ENCODE assay signal across 1 cellular context in the genomic region with DNA sequence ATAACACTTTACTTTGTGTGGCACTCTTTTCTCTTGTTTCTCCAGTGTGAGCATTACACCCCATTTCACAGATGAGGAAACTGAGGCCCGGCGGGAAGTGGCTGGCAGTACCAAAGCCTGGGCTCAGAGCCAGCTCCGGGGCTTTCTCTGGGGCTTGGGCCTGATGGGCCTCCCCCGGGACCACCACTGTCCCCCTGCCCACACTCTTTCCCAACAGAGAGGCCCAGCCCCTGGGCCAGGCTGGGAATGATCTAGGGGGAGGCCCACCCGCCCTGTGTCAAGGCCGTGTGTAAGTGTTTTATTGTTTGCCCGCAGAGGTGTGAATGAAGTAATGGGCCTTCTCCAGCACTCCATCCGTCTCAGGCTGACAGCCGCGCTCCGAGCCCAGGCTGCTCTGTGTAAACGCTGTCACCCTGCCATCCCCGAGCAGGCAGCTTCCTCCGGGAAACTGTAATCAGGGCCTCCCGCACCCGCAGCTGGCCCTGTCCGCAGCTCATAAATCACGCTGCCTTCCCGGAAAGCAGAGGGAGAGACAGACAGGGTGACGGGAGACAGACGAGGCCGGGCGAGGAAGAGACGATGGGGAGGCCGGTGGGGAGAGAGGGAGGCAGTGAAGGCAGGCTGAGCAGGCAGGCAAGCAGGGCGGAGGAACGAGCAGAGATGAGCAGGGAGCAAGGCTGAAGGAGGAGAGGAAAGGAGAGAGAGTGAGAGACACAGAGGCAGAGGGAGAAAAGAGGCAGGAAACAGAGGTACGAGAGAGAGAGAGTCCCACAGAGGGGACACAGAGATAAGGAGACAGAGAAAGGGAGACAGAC.
A peak's percentile ranks its signal among the peaks of the same experiment; 100 is the strongest.
TF ChIP-seq lines count a peak whose summit lies in the region.

No MANE protein-coding gene starts in this region.

TF ChIP-seq in K562, 482 proteins besides CTCF, POLR2A, EP300 and RAD21 (continued from another document and continues in another):
- TF ChIP-seq, protein P1, sequence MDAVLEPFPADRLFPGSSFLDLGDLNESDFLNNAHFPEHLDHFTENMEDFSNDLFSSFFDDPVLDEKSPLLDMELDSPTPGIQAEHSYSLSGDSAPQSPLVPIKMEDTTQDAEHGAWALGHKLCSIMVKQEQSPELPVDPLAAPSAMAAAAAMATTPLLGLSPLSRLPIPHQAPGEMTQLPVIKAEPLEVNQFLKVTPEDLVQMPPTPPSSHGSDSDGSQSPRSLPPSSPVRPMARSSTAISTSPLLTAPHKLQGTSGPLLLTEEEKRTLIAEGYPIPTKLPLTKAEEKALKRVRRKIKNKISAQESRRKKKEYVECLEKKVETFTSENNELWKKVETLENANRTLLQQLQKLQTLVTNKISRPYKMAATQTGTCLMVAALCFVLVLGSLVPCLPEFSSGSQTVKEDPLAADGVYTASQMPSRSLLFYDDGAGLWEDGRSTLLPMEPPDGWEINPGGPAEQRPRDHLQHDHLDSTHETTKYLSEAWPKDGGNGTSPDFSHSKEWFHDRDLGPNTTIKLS (IDR thresholded peaks at IDR 0.05; ENCODE audit: borderline replicate concordance, low read depth): no peak
- TF ChIP-seq ZNF133 (CRISPR knock-in tag; IDR thresholded peaks at IDR 0.05): no peak
- no peak for TF ChIP-seq MBD2 (IDR thresholded peaks at IDR 0.05; ENCODE audit: borderline replicate concordance, low read depth)
- no peak for TF ChIP-seq NFYB (IDR thresholded peaks at IDR 0.05; ENCODE audit: extremely low read depth, insufficient read length)
- TF ChIP-seq BRD9 (IDR thresholded peaks at IDR 0.05; ENCODE audit: low read depth, partially characterized antibody): no peak
- TF ChIP-seq ATF1 (CRISPR knock-in tag; IDR thresholded peaks at IDR 0.05): no peak
- TF ChIP-seq ATF1 (tag; IDR thresholded peaks at IDR 0.05): 0 out of 2 replicates have a peak, but pooled peaks have one; percentile 16
- no peak for TF ChIP-seq PHB2 (IDR thresholded peaks at IDR 0.05; ENCODE audit: low read depth)
- TF ChIP-seq ETV5 (CRISPR knock-in tag; IDR thresholded peaks at IDR 0.05; ENCODE audit: low read depth): no peak
- no peak for TF ChIP-seq NR3C1 (CRISPR knock-in tag; IDR thresholded peaks at IDR 0.05)
- TF ChIP-seq, protein P2, sequence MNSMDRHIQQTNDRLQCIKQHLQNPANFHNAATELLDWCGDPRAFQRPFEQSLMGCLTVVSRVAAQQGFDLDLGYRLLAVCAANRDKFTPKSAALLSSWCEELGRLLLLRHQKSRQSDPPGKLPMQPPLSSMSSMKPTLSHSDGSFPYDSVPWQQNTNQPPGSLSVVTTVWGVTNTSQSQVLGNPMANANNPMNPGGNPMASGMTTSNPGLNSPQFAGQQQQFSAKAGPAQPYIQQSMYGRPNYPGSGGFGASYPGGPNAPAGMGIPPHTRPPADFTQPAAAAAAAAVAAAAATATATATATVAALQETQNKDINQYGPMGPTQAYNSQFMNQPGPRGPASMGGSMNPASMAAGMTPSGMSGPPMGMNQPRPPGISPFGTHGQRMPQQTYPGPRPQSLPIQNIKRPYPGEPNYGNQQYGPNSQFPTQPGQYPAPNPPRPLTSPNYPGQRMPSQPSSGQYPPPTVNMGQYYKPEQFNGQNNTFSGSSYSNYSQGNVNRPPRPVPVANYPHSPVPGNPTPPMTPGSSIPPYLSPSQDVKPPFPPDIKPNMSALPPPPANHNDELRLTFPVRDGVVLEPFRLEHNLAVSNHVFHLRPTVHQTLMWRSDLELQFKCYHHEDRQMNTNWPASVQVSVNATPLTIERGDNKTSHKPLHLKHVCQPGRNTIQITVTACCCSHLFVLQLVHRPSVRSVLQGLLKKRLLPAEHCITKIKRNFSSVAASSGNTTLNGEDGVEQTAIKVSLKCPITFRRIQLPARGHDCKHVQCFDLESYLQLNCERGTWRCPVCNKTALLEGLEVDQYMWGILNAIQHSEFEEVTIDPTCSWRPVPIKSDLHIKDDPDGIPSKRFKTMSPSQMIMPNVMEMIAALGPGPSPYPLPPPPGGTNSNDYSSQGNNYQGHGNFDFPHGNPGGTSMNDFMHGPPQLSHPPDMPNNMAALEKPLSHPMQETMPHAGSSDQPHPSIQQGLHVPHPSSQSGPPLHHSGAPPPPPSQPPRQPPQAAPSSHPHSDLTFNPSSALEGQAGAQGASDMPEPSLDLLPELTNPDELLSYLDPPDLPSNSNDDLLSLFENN (IDR thresholded peaks at IDR 0.05; ENCODE audit: low read depth in 2 of 2, low read length in 2 of 2): 0 out of 4 replicates have a peak, but pooled peaks of 1 of the 2 experiments have one; percentile 36
- no peak for TF ChIP-seq ZNF589 (CRISPR knock-in tag; IDR thresholded peaks at IDR 0.05; ENCODE audit: low read depth)
- no peak for TF ChIP-seq PYGO2 (tag; IDR thresholded peaks at IDR 0.05)
- TF ChIP-seq ILF3 (IDR thresholded peaks at IDR 0.05; ENCODE audit: borderline replicate concordance): no peak
- TF ChIP-seq, protein P3, sequence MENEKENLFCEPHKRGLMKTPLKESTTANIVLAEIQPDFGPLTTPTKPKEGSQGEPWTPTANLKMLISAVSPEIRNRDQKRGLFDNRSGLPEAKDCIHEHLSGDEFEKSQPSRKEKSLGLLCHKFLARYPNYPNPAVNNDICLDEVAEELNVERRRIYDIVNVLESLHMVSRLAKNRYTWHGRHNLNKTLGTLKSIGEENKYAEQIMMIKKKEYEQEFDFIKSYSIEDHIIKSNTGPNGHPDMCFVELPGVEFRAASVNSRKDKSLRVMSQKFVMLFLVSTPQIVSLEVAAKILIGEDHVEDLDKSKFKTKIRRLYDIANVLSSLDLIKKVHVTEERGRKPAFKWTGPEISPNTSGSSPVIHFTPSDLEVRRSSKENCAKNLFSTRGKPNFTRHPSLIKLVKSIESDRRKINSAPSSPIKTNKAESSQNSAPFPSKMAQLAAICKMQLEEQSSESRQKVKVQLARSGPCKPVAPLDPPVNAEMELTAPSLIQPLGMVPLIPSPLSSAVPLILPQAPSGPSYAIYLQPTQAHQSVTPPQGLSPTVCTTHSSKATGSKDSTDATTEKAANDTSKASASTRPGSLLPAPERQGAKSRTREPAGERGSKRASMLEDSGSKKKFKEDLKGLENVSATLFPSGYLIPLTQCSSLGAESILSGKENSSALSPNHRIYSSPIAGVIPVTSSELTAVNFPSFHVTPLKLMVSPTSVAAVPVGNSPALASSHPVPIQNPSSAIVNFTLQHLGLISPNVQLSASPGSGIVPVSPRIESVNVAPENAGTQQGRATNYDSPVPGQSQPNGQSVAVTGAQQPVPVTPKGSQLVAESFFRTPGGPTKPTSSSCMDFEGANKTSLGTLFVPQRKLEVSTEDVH (IDR thresholded peaks at IDR 0.05; ENCODE audit: low read depth, partially characterized antibody): no peak
- TF ChIP-seq DDX20 (tag; IDR thresholded peaks at IDR 0.05; ENCODE audit: low read depth): no peak
- TF ChIP-seq ELF2 (CRISPR knock-in tag; IDR thresholded peaks at IDR 0.05): no peak
- TF ChIP-seq GABPB2 (CRISPR knock-in tag; conservative IDR thresholded peaks at IDR 0.05): no peak
- no peak for TF ChIP-seq EP400 (IDR thresholded peaks at IDR 0.05)
- no peak for TF ChIP-seq EGR1 (conservative IDR thresholded peaks at IDR 0.05)
- TF ChIP-seq BHLHE40 (IDR thresholded peaks at IDR 0.05; ENCODE audit: low read length): peak; percentile 32; the same call in 1 of the 2 replicates
- TF ChIP-seq PHB (CRISPR knock-in tag; IDR thresholded peaks at IDR 0.05): no peak
- no peak for TF ChIP-seq SMAD3 (CRISPR knock-in tag; conservative IDR thresholded peaks at IDR 0.05)
- TF ChIP-seq, protein P4, sequence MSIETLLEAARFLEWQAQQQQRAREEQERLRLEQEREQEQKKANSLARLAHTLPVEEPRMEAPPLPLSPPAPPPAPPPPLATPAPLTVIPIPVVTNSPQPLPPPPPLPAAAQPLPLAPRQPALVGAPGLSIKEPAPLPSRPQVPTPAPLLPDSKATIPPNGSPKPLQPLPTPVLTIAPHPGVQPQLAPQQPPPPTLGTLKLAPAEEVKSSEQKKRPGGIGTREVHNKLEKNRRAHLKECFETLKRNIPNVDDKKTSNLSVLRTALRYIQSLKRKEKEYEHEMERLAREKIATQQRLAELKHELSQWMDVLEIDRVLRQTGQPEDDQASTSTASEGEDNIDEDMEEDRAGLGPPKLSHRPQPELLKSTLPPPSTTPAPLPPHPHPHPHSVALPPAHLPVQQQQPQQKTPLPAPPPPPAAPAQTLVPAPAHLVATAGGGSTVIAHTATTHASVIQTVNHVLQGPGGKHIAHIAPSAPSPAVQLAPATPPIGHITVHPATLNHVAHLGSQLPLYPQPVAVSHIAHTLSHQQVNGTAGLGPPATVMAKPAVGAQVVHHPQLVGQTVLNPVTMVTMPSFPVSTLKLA (conservative IDR thresholded peaks at IDR 0.05): no peak
- no peak for TF ChIP-seq ZNF778 (CRISPR knock-in tag; IDR thresholded peaks at IDR 0.05)
- TF ChIP-seq, protein P5, sequence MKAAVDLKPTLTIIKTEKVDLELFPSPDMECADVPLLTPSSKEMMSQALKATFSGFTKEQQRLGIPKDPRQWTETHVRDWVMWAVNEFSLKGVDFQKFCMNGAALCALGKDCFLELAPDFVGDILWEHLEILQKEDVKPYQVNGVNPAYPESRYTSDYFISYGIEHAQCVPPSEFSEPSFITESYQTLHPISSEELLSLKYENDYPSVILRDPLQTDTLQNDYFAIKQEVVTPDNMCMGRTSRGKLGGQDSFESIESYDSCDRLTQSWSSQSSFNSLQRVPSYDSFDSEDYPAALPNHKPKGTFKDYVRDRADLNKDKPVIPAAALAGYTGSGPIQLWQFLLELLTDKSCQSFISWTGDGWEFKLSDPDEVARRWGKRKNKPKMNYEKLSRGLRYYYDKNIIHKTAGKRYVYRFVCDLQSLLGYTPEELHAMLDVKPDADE (conservative IDR thresholded peaks at IDR 0.05; ENCODE audit: control insufficient read depth, low read depth, low read length): no peak
- TF ChIP-seq MED1 (CRISPR knock-in tag; IDR thresholded peaks at IDR 0.05; ENCODE audit: borderline replicate concordance): no peak
- TF ChIP-seq ZNF174 (CRISPR knock-in tag; IDR thresholded peaks at IDR 0.05): no peak
- TF ChIP-seq CTBP1 (IDR thresholded peaks at IDR 0.05; ENCODE audit: borderline replicate concordance): peak; percentile 91; the same call in 1 of the 2 replicates
- peak in 1 of 2 experiments; percentile 75; a peak in 2 of 4 replicates for TF ChIP-seq HDAC1 (IDR thresholded peaks at IDR 0.05)
- no peak for TF ChIP-seq FOXA3 (CRISPR knock-in tag; conservative IDR thresholded peaks at IDR 0.05 in 1 of 2, IDR thresholded peaks at IDR 0.05 in 1 of 2)
- TF ChIP-seq, protein P6, sequence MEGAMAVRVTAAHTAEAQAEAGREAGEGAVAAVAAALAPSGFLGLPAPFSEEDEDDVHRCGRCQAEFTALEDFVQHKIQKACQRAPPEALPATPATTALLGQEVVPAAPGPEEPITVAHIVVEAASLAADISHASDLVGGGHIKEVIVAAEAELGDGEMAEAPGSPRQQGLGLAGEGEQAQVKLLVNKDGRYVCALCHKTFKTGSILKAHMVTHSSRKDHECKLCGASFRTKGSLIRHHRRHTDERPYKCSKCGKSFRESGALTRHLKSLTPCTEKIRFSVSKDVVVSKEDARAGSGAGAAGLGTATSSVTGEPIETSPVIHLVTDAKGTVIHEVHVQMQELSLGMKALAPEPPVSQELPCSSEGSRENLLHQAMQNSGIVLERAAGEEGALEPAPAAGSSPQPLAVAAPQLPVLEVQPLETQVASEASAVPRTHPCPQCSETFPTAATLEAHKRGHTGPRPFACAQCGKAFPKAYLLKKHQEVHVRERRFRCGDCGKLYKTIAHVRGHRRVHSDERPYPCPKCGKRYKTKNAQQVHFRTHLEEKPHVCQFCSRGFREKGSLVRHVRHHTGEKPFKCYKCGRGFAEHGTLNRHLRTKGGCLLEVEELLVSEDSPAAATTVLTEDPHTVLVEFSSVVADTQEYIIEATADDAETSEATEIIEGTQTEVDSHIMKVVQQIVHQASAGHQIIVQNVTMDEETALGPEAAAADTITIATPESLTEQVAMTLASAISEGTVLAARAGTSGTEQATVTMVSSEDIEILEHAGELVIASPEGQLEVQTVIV (CRISPR knock-in tag; IDR thresholded peaks at IDR 0.05; ENCODE audit: borderline replicate concordance): no peak
- TF ChIP-seq MTF1 (CRISPR knock-in tag; IDR thresholded peaks at IDR 0.05; ENCODE audit: borderline replicate concordance): no peak
- TF ChIP-seq, protein P7, sequence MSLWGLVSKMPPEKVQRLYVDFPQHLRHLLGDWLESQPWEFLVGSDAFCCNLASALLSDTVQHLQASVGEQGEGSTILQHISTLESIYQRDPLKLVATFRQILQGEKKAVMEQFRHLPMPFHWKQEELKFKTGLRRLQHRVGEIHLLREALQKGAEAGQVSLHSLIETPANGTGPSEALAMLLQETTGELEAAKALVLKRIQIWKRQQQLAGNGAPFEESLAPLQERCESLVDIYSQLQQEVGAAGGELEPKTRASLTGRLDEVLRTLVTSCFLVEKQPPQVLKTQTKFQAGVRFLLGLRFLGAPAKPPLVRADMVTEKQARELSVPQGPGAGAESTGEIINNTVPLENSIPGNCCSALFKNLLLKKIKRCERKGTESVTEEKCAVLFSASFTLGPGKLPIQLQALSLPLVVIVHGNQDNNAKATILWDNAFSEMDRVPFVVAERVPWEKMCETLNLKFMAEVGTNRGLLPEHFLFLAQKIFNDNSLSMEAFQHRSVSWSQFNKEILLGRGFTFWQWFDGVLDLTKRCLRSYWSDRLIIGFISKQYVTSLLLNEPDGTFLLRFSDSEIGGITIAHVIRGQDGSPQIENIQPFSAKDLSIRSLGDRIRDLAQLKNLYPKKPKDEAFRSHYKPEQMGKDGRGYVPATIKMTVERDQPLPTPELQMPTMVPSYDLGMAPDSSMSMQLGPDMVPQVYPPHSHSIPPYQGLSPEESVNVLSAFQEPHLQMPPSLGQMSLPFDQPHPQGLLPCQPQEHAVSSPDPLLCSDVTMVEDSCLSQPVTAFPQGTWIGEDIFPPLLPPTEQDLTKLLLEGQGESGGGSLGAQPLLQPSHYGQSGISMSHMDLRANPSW (CRISPR knock-in tag; IDR thresholded peaks at IDR 0.05): no peak
- no peak for TF ChIP-seq SUPT5H (IDR thresholded peaks at IDR 0.05)
- TF ChIP-seq, protein P8, sequence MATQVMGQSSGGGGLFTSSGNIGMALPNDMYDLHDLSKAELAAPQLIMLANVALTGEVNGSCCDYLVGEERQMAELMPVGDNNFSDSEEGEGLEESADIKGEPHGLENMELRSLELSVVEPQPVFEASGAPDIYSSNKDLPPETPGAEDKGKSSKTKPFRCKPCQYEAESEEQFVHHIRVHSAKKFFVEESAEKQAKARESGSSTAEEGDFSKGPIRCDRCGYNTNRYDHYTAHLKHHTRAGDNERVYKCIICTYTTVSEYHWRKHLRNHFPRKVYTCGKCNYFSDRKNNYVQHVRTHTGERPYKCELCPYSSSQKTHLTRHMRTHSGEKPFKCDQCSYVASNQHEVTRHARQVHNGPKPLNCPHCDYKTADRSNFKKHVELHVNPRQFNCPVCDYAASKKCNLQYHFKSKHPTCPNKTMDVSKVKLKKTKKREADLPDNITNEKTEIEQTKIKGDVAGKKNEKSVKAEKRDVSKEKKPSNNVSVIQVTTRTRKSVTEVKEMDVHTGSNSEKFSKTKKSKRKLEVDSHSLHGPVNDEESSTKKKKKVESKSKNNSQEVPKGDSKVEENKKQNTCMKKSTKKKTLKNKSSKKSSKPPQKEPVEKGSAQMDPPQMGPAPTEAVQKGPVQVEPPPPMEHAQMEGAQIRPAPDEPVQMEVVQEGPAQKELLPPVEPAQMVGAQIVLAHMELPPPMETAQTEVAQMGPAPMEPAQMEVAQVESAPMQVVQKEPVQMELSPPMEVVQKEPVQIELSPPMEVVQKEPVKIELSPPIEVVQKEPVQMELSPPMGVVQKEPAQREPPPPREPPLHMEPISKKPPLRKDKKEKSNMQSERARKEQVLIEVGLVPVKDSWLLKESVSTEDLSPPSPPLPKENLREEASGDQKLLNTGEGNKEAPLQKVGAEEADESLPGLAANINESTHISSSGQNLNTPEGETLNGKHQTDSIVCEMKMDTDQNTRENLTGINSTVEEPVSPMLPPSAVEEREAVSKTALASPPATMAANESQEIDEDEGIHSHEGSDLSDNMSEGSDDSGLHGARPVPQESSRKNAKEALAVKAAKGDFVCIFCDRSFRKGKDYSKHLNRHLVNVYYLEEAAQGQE (CRISPR knock-in tag; IDR thresholded peaks at IDR 0.05; ENCODE audit: low read depth): no peak
